8 cellular contexts compared by ENCODE assay signal in genomic region chr11:116771935-116772334, GRCh38. TPM values are rescaled to one million over a fixed set of nuclear protein-coding genes. Genes with fewer than 3 reads are reported as not detected.
DNase-seq lines count a peak whose midpoint lies in the region; ATAC-seq, FAIRE-seq and TF ChIP-seq lines count a peak whose summit lies in the region.

No MANE protein-coding gene starts in this region.

- no peak for FAIRE-seq in bronchial epithelial cell (lab: Jason Lieb, UNC)

- no peak for TF ChIP-seq CTCF in AG04449 (IDR thresholded peaks at IDR 0.05; ENCODE audit: insufficient read depth, low read length, missing control alignments)
- TF ChIP-seq CTCF in bronchial epithelial cell (IDR thresholded peaks at IDR 0.05; ENCODE audit: insufficient read depth, low read length, severe bottlenecking): no peak

- DNase-seq in AG04449 (ENCODE audit: low read depth, low spot score) (no peak), bronchial epithelial cell (ENCODE audit: low read depth) (no peak), activated gamma-delta T cell treated with Interleukin-2 at 50 U/mL for 16 hours (no peak), NCI-H1092 treated with DMSO at 0.1 percent for 48 hours (lab: John Stamatoyannopoulos, UW) (no peak)

- H3K4me3 ChIP-seq in AG04449 (ENCODE audit: low read depth, low read length) (peak overlapping the region; percentile 78), HUES6 (ENCODE audit: low read depth, low read length) (peak overlapping the region; percentile 95), bronchial epithelial cell (ENCODE audit: low read depth, low read length) (peak overlapping the region; percentile 70), muscle layer of duodenum (ENCODE audit: low read depth in 1 of 2, low read length in 2 of 2) (peak overlapping the region; percentile 85 to 96)

- CTCF ChIA-PET in AG04449 (lab: Yijun Ruan, JAX): interaction anchor here (1.2 to 2.1 kb wide), 5 partner anchors 10 to 334 kb away, joined by 4 to 9 read pairs (median 6); partner anchors contain the start of gene APOA5

- ATAC-seq in HG03521 (IDR thresholded peaks at IDR 0.05; ENCODE audit: unreplicated experiment) (no peak), GM19035 (IDR thresholded peaks at IDR 0.05; ENCODE audit: unreplicated experiment) (no peak)

- H3K4me1 ChIP-seq in HUES6 (ENCODE audit: control insufficient read depth, insufficient read depth, low read length) (peaks cover 13% of the 10 kb centered on the region; the same call in 1 of the 2 replicates), muscle layer of duodenum (ENCODE audit: control insufficient read depth in 1 of 2, insufficient read depth in 2 of 2, low read length in 2 of 2) (peaks cover 7 to 20% of the 10 kb centered on the region in 2 donors)

- no peaks in the 10 kb centered on the region for H3K9me3 ChIP-seq in HUES6 (ENCODE audit: control insufficient read depth, insufficient read depth, low read depth, low read length)
- no peaks in the 10 kb centered on the region for H3K9me3 ChIP-seq in muscle layer of duodenum (ENCODE audit: control insufficient read depth in 1 of 2, low read length in 2 of 2)

- H3K27me3 ChIP-seq in HUES6 (ENCODE audit: control insufficient read depth, insufficient read depth, low read length) (no peaks in the 10 kb centered on the region), bronchial epithelial cell (ENCODE audit: control insufficient read depth, insufficient read depth, low read length) (no peaks in the 10 kb centered on the region), muscle layer of duodenum (ENCODE audit: low read depth, low read length) (no peaks in the 10 kb centered on the region)

- H3K36me3 ChIP-seq in HUES6 (ENCODE audit: control insufficient read depth, insufficient read depth, low read length) (peaks cover 28% of the 10 kb centered on the region), bronchial epithelial cell (ENCODE audit: control insufficient read depth, insufficient read depth, low read length) (peaks cover 4% of the 10 kb centered on the region), muscle layer of duodenum (ENCODE audit: control insufficient read depth in 1 of 2, insufficient read depth in 2 of 2, low read length in 2 of 2) (peaks cover 13 to 14% of the 10 kb centered on the region in 2 donors)

- POLR2A ChIA-PET in AG04449 (lab: Yijun Ruan, JAX): no interaction called here

- peak overlapping the region; percentile 96 for H3K9ac ChIP-seq in HUES6 (ENCODE audit: low read length)

- H3K27ac ChIP-seq in HUES6 (ENCODE audit: low read depth, low read length) (no peak overlapping the region), muscle layer of duodenum (ENCODE audit: low read length) (peak overlapping the region; percentile 74)

RNA-seq across cellular contexts. Expression of gene BUD13, which starts 0.9 kb away (rescaled TPM):
- total RNA-seq in bronchial epithelial cell: 12.4 and 14.2 TPM in 2 replicates

RNA-seq across cellular contexts. Expression of gene ZPR1, which starts 15.9 kb away (rescaled TPM):
- total RNA-seq in bronchial epithelial cell: 50.1 and 74.2 TPM in 2 replicates

RNA-seq across cellular contexts. Expression of gene APOA5, which starts 19.7 kb away (rescaled TPM):
- total RNA-seq in bronchial epithelial cell: not detected in 2 replicates

RNA-seq across cellular contexts. Expression of gene APOA4, which starts 51.2 kb away (rescaled TPM):
- not detected in 2 replicates for total RNA-seq in bronchial epithelial cell

RNA-seq across cellular contexts. Expression of gene APOC3, which starts 57.8 kb away (rescaled TPM):
- total RNA-seq in bronchial epithelial cell: not detected in 2 replicates
